Comparison of ENCODE assay signal across 1 cellular context in genomic region chr20:18137412-18138265, GRCh38.
TF ChIP-seq lines count a peak whose summit lies in the region.

Gene KAT14 (plus strand): TSS chr20:18137863. CDS start chr20:18142661, 4,798 bp downstream.
Gene PET117 (plus strand): TSS chr20:18137863. CDS start chr20:18137956, 93 bp downstream.

TF ChIP-seq in HepG2, 621 proteins besides CTCF, POLR2A, EP300 and RAD21 (continued from another document and continues in another):
- TF ChIP-seq MBNL3 (CRISPR knock-in tag; conservative IDR thresholded peaks at IDR 0.05) (no peak), SYNCRIP (IDR thresholded peaks at IDR 0.05; ENCODE audit: insufficient read depth, low read depth, low read length) (no peak), ZNF547 (CRISPR knock-in tag; IDR thresholded peaks at IDR 0.05) (peak; percentile 99), HOXA7 (CRISPR knock-in tag; IDR thresholded peaks at IDR 0.05) (peak; percentile 87; the same call in 1 of the 2 replicates), CSRNP1 (CRISPR knock-in tag; IDR thresholded peaks at IDR 0.05) (peak; percentile 99), THAP7 (CRISPR knock-in tag; IDR thresholded peaks at IDR 0.05) (peak; percentile 87; the same call in 1 of the 2 replicates), ZBTB26 (CRISPR knock-in tag; IDR thresholded peaks at IDR 0.05; ENCODE audit: borderline replicate concordance) (peak; percentile 84; the same call in 1 of the 2 replicates), SKI (IDR thresholded peaks at IDR 0.05; ENCODE audit: partially characterized antibody) (peak; percentile 94), AHDC1 (CRISPR knock-in tag; IDR thresholded peaks at IDR 0.05; ENCODE audit: borderline replicate concordance) (peak; percentile 34; the same call in 1 of the 2 replicates), DBP (CRISPR knock-in tag; IDR thresholded peaks at IDR 0.05; ENCODE audit: not compliant biosample characterization) (peak; percentile 95), IKZF5 (CRISPR knock-in tag; IDR thresholded peaks at IDR 0.05) (peak; percentile 99), HDAC1 (CRISPR knock-in tag; IDR thresholded peaks at IDR 0.05) (peak; percentile 90), THAP11 (CRISPR knock-in tag; IDR thresholded peaks at IDR 0.05) (peak; percentile 93), YEATS4 (CRISPR knock-in tag; IDR thresholded peaks at IDR 0.05; ENCODE audit: borderline replicate concordance) (peak; percentile 100), POGZ (CRISPR knock-in tag; IDR thresholded peaks at IDR 0.05) (peak; percentile 98), ZNF235 (CRISPR knock-in tag; IDR thresholded peaks at IDR 0.05; ENCODE audit: borderline replicate concordance) (peak; percentile 99), ZNF205 (CRISPR knock-in tag; IDR thresholded peaks at IDR 0.05) (peak; percentile 84), RARA (CRISPR knock-in tag; IDR thresholded peaks at IDR 0.05) (peak; percentile 79), ZBTB20 (CRISPR knock-in tag; IDR thresholded peaks at IDR 0.05; ENCODE audit: borderline replicate concordance, low read depth) (peak; percentile 91), TSC22D2 (CRISPR knock-in tag; IDR thresholded peaks at IDR 0.05; ENCODE audit: borderline replicate concordance) (peak; percentile 88; the same call in 1 of the 2 replicates), KDM4B (CRISPR knock-in tag; IDR thresholded peaks at IDR 0.05) (peak; percentile 99), SOX13 (IDR thresholded peaks at IDR 0.05) (peak; percentile 58; the same call in 1 of the 2 replicates), SOX13 (CRISPR knock-in tag; conservative IDR thresholded peaks at IDR 0.05 in 1 of 2, IDR thresholded peaks at IDR 0.05 in 1 of 2) (peak in 1 of 2 experiments; percentile 72; a peak in 2 of 4 replicates), ZBTB33 (CRISPR knock-in tag; IDR thresholded peaks at IDR 0.05) (peak; percentile 77), DMTF1 (CRISPR knock-in tag; IDR thresholded peaks at IDR 0.05) (no peak), SP1 (IDR thresholded peaks at IDR 0.05) (no peak), SP1 (CRISPR knock-in tag; IDR thresholded peaks at IDR 0.05) (peak; percentile 70; the same call in 1 of the 2 replicates), HNRNPL (IDR thresholded peaks at IDR 0.05; ENCODE audit: low read depth, low read length) (0 out of 2 replicates have a peak, but pooled peaks have one; percentile 23), ZBTB14 (CRISPR knock-in tag; IDR thresholded peaks at IDR 0.05) (peak; percentile 82), MEIS2 (CRISPR knock-in tag; IDR thresholded peaks at IDR 0.05) (peak; percentile 99), TCF12 (IDR thresholded peaks at IDR 0.05) (no peak), TCF12 (CRISPR knock-in tag; IDR thresholded peaks at IDR 0.05) (peak; percentile 99), FOXA1 (IDR thresholded peaks at IDR 0.05) (no peak), FOXA1 (CRISPR knock-in tag; IDR thresholded peaks at IDR 0.05) (peak; percentile 77), ZNF280B (CRISPR knock-in tag; IDR thresholded peaks at IDR 0.05; ENCODE audit: borderline replicate concordance) (peak; percentile 99), ZNF33B (CRISPR knock-in tag; IDR thresholded peaks at IDR 0.05) (peak; percentile 99)
